1 cellular context compared by ENCODE assay signal in the genomic region with DNA sequence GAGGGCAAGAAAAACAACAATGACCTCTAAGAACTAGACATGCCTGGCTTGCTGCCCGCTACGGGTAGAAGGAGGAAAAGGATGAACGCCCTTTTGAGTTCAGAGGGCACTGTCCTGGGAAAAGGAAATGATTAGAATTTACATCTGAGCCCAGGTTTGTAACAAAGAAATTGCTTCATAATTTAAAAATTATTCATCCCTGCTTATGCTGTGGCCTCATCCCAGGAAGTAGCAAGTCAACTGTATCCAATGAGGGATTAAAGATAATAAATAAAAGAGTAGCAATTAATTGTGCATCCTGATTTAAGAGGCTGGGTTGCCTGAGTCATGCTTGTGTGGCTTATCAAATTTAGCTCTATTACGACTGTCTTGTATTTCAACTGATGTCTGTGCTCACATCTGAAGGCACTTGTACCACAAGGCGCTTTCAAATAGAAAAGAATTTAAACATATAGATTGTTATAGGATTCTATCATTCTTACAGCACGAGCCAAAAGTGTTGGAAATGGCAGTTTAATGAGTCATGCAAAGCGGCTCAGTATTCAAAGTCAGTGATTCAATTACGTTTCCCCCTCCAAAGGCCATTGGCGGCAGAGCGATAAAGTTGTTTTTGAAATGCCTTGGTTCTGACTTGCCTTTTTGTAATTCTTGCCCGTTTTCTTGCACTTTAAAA.
TF ChIP-seq lines count a peak whose summit lies in the region.

No MANE protein-coding gene starts in this region.

TF ChIP-seq in H1, 55 proteins besides CTCF, POLR2A, EP300 and RAD21:
- TF ChIP-seq, protein P1, sequence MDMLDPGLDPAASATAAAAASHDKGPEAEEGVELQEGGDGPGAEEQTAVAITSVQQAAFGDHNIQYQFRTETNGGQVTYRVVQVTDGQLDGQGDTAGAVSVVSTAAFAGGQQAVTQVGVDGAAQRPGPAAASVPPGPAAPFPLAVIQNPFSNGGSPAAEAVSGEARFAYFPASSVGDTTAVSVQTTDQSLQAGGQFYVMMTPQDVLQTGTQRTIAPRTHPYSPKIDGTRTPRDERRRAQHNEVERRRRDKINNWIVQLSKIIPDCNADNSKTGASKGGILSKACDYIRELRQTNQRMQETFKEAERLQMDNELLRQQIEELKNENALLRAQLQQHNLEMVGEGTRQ (IDR thresholded peaks at IDR 0.05; ENCODE audit: low read length) = no peak
- TF ChIP-seq EGR1 (IDR thresholded peaks at IDR 0.05; ENCODE audit: borderline replicate concordance, low read depth, low read length) (no peak), GABPA (IDR thresholded peaks at IDR 0.05; ENCODE audit: borderline replicate concordance, insufficient read depth, low read length) (no peak), KDM1A (IDR thresholded peaks at IDR 0.05; ENCODE audit: borderline replicate concordance, low read length) (no peak), HDAC2 (IDR thresholded peaks at IDR 0.05; ENCODE audit: borderline replicate concordance in 1 of 2, low read depth in 2 of 2, low read length in 2 of 2) (no peak), TBP (IDR thresholded peaks at IDR 0.05; ENCODE audit: low read depth, low read length) (no peak), MAFK (IDR thresholded peaks at IDR 0.05; ENCODE audit: low read depth, low read length) (no peak), NRF1 (IDR thresholded peaks at IDR 0.05; ENCODE audit: low read depth, low read length) (no peak), BRCA1 (IDR thresholded peaks at IDR 0.05; ENCODE audit: low read depth, low read length) (no peak), CREB1 (IDR thresholded peaks at IDR 0.05) (no peak), CEBPB (IDR thresholded peaks at IDR 0.05; ENCODE audit: low read depth, low read length) (no peak), TAF1 (IDR thresholded peaks at IDR 0.05; ENCODE audit: low read depth, low read length) (no peak), GTF2F1 (IDR thresholded peaks at IDR 0.05; ENCODE audit: borderline replicate concordance, low read depth, low read length) (no peak), JUN (IDR thresholded peaks at IDR 0.05; ENCODE audit: low read depth, low read length) (no peak)
